15 cellular contexts compared by ENCODE assay signal in the genomic region with DNA sequence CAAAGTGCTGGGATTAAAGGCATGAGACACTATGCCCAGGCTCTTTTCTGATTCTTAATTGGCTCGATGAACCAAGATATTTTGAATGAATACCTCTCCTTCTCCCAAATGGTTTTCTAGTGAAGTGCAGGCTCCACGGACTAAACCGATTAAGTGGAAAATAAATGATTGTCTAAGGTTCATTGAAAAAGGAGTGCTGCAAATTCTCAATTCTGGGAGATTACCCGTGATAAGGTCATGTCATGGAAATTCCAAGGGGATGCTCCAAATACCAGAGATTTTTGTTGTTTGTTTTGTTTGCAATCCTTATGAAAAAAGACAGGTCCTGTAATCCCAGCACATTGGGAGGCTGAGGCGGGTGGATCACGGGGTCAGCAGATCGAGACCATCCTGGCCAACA.
DNase-seq lines count a peak whose midpoint lies in the region; ATAC-seq and TF ChIP-seq lines count a peak whose summit lies in the region.
"Had no signal": no experiment of that assay in that cellular context is flagged by ENCODE, and none has a peak within 500 bp of the region (broad histone marks: within the 10 kb centered on the region; RNA-seq: fewer than 3 reads in every experiment).

No MANE protein-coding gene starts in this region.

- TF ChIP-seq EP300 in stomach (IDR thresholded peaks at IDR 0.05) = no peak

- H3K4me1 ChIP-seq in mesendoderm (ENCODE audit: control insufficient read depth, low read depth, low read length) (peaks cover 4% of the 10 kb centered on the region), stomach (peaks cover 9 to 60% (median 29%) of the 10 kb centered on the region in 4 donors)

- H3K4me3 ChIP-seq in mesendoderm (ENCODE audit: low read length) (no peak overlapping the region), stomach (no peak overlapping the region)

- H3K56ac ChIP-seq in mesendoderm (ENCODE audit: low read length) = no peak overlapping the region

- H2BK5ac ChIP-seq in mesendoderm (ENCODE audit: low read length) = no peak overlapping the region

- H3K79me1 ChIP-seq in mesendoderm (ENCODE audit: low read length) = no peaks in the 10 kb centered on the region

- DNase-seq in SK-N-DZ (ENCODE audit: low spot score) = peak; percentile 27
- DNase-seq in mesendoderm = peak; percentile 60
- DNase-seq in stomach = no peak
- DNase-seq in central memory CD4-positive, alpha-beta T cell = no peak
- no peak for DNase-seq in left ventricle myocardium superior
- DNase-seq: Caco-2; CD4-positive, alpha-beta memory T cell; Kasumi-1; NCI-H1694; NCI-H2081; NCI-H2171; NCI-H524 treated with DMSO at 0.1 percent for 48 hours; Right ventricle myocardium superior had no signal

- H3K4me2 ChIP-seq in mesendoderm (ENCODE audit: low read length) = no peak overlapping the region

- WGBS in mesendoderm (ENCODE audit: extremely low coverage, insufficient coverage, low lambda C conversion rate) = no CpG with 5 or more reads among the region's 7 CpGs
- WGBS in stomach, 5 donors = 92 to 95% (median 93%) methylated on average over 7 of the region's 7 CpGs

- H2BK120ac ChIP-seq in mesendoderm (ENCODE audit: low read depth, low read length) = peak overlapping the region; percentile 67

- H2AK5ac ChIP-seq in mesendoderm (ENCODE audit: low read length) = no peak overlapping the region

- H4K5ac ChIP-seq in mesendoderm (ENCODE audit: low read length) = no peak overlapping the region

- no peaks in the 10 kb centered on the region for H3K79me2 ChIP-seq in mesendoderm (ENCODE audit: control insufficient read depth, insufficient read depth, low read length)

- no peak overlapping the region for H3K18ac ChIP-seq in mesendoderm (ENCODE audit: low read length)

- no peak overlapping the region for H3K9ac ChIP-seq in mesendoderm (ENCODE audit: low read length)

- no peak for TF ChIP-seq CTCF in C4-2B (conservative IDR thresholded peaks at IDR 0.05)
- TF ChIP-seq CTCF in stomach (IDR thresholded peaks at IDR 0.05) = no peak

- no peak for TF ChIP-seq POLR2A in stomach (IDR thresholded peaks at IDR 0.05)

- no peaks in the 10 kb centered on the region for H3K9me3 ChIP-seq in stomach

- ATAC-seq in GM18511 (IDR thresholded peaks at IDR 0.05; ENCODE audit: unreplicated experiment) = no peak
- ATAC-seq in left ventricle myocardium superior = no peak

- H3K27ac ChIP-seq in C4-2B (peak overlapping the region; percentile 53; the same call in 1 of the 2 replicates), mesendoderm (ENCODE audit: low read depth, low read length) (no peak overlapping the region), stomach (peak overlapping the region; percentile 54 to 76 (median 57))

- H3K36me3 ChIP-seq in mesendoderm (ENCODE audit: control insufficient read depth, insufficient read depth, low read length) (no peaks in the 10 kb centered on the region), stomach (no peaks in the 10 kb centered on the region)

- H2BK15ac ChIP-seq in mesendoderm (replicated peaks; ENCODE audit: low read depth) = no peak overlapping the region

- intact Hi-C loops in stomach (cut with DNase I; ENCODE audit: low total_unique reads) = no loop called here
- intact Hi-C loops in left ventricle myocardium superior (cut with micrococcal nuclease) = no loop called here

- H4K8ac ChIP-seq in mesendoderm (ENCODE audit: low read depth, low read length) = no peak overlapping the region

- H3K27me3 ChIP-seq in mesendoderm (ENCODE audit: insufficient read depth, low read length, poor library complexity) (no peaks in the 10 kb centered on the region), stomach (no peaks in the 10 kb centered on the region)

- no peak overlapping the region for H3K4ac ChIP-seq in mesendoderm (ENCODE audit: low read depth, low read length)

- H3K23ac ChIP-seq in mesendoderm (ENCODE audit: low read length) = no peak overlapping the region

Comparison
In these comparisons a context has a peak if more than half of its experiments do, and no peak if none do; other contexts are left out.
1. DNase-seq: peak in SK-N-DZ (single experiment) and mesendoderm (single experiment); none in stomach (single experiment), central memory CD4-positive, alpha-beta T cell (single experiment) and left ventricle myocardium superior (single experiment).